In genomic region chr1:1013105-1013921, GRCh38 we compare ENCODE assay signal across 8 cellular contexts. TPM values are rescaled to one million over a fixed set of nuclear protein-coding genes. Genes with fewer than 3 reads are reported as not detected.
DNase-seq lines count a peak whose midpoint lies in the region; ATAC-seq and TF ChIP-seq lines count a peak whose summit lies in the region.

Gene ISG15 (plus strand): TSS chr1:1013497. CDS start chr1:1013574, 77 bp downstream.

- H3K9me3 ChIP-seq in adrenal gland (replicated peaks in 1 of 3) (no peaks in the 10 kb centered on the region), prostate gland (no peaks in the 10 kb centered on the region)

- H3K27ac ChIP-seq in adrenal gland (peak within 1 kb of the TSS in 4 of 5 donors; percentile 70 to 93 (median 79)), prostate gland (peak within 1 kb of the TSS; percentile 83 to 85)

- DNase-seq in EL = peak; percentile 97
- peak; percentile 84 for DNase-seq in LoVo (ENCODE audit: low spot score)
- peak; percentile 88 to 96 (median 92) for DNase-seq in adrenal gland
- peak; percentile 95 for DNase-seq in left cardiac atrium
- peak; percentile 87 for DNase-seq in prostate gland (ENCODE audit: low spot score)
- DNase-seq in ureter (ENCODE audit: low spot score) = peak; percentile 93

- intact Hi-C loops in T-helper 1 cell treated with Interleukin-12 subunit alpha and Interleukin-12 subunit beta and Interleukin-4 antibody, amounts not matched to agents 30 ng/mL and 1 ng/mL, for 36 hours (cut with micrococcal nuclease) = loop anchor here (1.0 to 10.0 kb wide), 8 partner anchors 13 to 362 kb away; partner anchors contain the start of genes ACAP3, AURKAIP1, C1orf159 and DVL1
- intact Hi-C loops in adrenal gland (cut with DNase I) = no loop called here
- intact Hi-C loops in left cardiac atrium (cut with DNase I) = no loop called here
- intact Hi-C loops in prostate gland (cut with DNase I) = no loop called here

- H3K4me3 ChIP-seq in adrenal gland = peak within 1 kb of the TSS in 3 of 4 donors; percentile 54 to 68 (median 67)
- H3K4me3 ChIP-seq in prostate gland = peak within 1 kb of the TSS; percentile 48 to 53

- WGBS in adrenal gland, 4 donors = 0 to 4% (median 2%) methylated on average over 16 to 30 of the region's 30 CpGs
- 4% methylated on average over 30 of the region's 30 CpGs for WGBS in prostate gland

- no peak for TF ChIP-seq CTCF in adrenal gland (IDR thresholded peaks at IDR 0.05)
- TF ChIP-seq CTCF in prostate gland (IDR thresholded peaks at IDR 0.05) = peak in 2 of 4 experiments; percentile 8 to 11

- ATAC-seq in GM21786 (IDR thresholded peaks at IDR 0.05; ENCODE audit: unreplicated experiment) (peak; percentile 89), left cardiac atrium (peak; percentile 93 to 95)

- no peaks in the 10 kb centered on the region for H3K27me3 ChIP-seq in adrenal gland
- H3K27me3 ChIP-seq in prostate gland (replicated peaks; ENCODE audit: insufficient read depth) = no peaks in the 10 kb centered on the region

- peaks cover 0 to 14% of the 10 kb centered on the region in 2 donors for H3K4me1 ChIP-seq in adrenal gland (replicated peaks in 1 of 2)
- peaks cover 7% of the 10 kb centered on the region for H3K4me1 ChIP-seq in prostate gland (replicated peaks)

- H3K36me3 ChIP-seq in adrenal gland (replicated peaks in 1 of 2) (no peaks in the 10 kb centered on the region), prostate gland (no peaks in the 10 kb centered on the region)

- TF ChIP-seq POLR2A in adrenal gland (IDR thresholded peaks at IDR 0.05) (peak in 1 of 2 donors; percentile 72), prostate gland (IDR thresholded peaks at IDR 0.05) (peak; percentile 92)

RNA-seq across cellular contexts. Expression of gene ISG15, which starts in this region (rescaled TPM):
- 210 and 211 TPM in 2 replicates for total RNA-seq in T-helper 1 cell treated with Interleukin-12 subunit alpha and Interleukin-12 subunit beta and Interleukin-4 antibody, amounts not matched to agents 30 ng/mL and 1 ng/mL, for 36 hours
- 10 to 100 TPM; 11.5 to 58.1 (median 24.3) TPM for total RNA-seq in adrenal gland
- 100 to 1,000 TPM in 2 of 3 donors, 1 to 10 TPM in 1; 1.7 to 308 (median 220) TPM for polyA plus RNA-seq in adrenal gland
- total RNA-seq in left cardiac atrium = 10 to 100 TPM; 13.4 to 42.3 TPM
- total RNA-seq in prostate gland = 10 to 100 TPM; 22.3 to 27.2 TPM
- total RNA-seq in ureter = 14.9 TPM

Comparison
In these comparisons a context has a peak if more than half of its experiments do, and no peak if none do; other contexts are left out.
1. Peak in every context shown above with its lines: DNase-seq, ATAC-seq, H3K4me3 ChIP-seq and H3K27ac ChIP-seq.